1 cellular context compared by ENCODE assay signal in the genomic region with DNA sequence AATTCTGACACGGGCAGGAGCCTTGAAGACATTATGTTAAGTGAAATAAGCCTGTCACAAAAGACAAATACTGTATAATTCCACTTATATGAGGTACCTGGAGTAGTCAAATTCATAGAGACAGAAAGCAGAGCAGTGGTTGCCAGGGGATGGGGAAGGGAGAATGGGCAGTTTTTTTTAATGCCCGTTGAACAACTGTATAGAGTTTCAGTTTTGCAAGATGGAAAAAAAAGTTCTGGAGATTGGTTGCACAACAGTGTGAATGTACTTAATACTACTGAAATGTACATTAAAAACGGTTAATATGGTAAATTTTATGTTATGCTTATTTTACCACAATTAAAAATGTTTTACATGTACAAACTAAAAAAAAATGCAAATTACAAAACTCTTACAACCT.
TF ChIP-seq lines count a peak whose summit lies in the region.

No MANE protein-coding gene starts in this region.

TF ChIP-seq in neural cell, 6 proteins besides CTCF, POLR2A, EP300 and RAD21 (continued from another document):
- TF ChIP-seq, protein P1, sequence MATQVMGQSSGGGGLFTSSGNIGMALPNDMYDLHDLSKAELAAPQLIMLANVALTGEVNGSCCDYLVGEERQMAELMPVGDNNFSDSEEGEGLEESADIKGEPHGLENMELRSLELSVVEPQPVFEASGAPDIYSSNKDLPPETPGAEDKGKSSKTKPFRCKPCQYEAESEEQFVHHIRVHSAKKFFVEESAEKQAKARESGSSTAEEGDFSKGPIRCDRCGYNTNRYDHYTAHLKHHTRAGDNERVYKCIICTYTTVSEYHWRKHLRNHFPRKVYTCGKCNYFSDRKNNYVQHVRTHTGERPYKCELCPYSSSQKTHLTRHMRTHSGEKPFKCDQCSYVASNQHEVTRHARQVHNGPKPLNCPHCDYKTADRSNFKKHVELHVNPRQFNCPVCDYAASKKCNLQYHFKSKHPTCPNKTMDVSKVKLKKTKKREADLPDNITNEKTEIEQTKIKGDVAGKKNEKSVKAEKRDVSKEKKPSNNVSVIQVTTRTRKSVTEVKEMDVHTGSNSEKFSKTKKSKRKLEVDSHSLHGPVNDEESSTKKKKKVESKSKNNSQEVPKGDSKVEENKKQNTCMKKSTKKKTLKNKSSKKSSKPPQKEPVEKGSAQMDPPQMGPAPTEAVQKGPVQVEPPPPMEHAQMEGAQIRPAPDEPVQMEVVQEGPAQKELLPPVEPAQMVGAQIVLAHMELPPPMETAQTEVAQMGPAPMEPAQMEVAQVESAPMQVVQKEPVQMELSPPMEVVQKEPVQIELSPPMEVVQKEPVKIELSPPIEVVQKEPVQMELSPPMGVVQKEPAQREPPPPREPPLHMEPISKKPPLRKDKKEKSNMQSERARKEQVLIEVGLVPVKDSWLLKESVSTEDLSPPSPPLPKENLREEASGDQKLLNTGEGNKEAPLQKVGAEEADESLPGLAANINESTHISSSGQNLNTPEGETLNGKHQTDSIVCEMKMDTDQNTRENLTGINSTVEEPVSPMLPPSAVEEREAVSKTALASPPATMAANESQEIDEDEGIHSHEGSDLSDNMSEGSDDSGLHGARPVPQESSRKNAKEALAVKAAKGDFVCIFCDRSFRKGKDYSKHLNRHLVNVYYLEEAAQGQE (IDR thresholded peaks at IDR 0.05; ENCODE audit: borderline replicate concordance), result no peak
- no peak for TF ChIP-seq TAF1 (IDR thresholded peaks at IDR 0.05; ENCODE audit: low read depth)
- no peak for TF ChIP-seq EZH2 (IDR thresholded peaks at IDR 0.05; ENCODE audit: borderline replicate concordance, insufficient read depth, low read length, poor library complexity, severe bottlenecking)
- TF ChIP-seq SMC3 (conservative IDR thresholded peaks at IDR 0.05; ENCODE audit: poor library complexity), result no peak
